Comparison of ENCODE assay signal across 8 cellular contexts in genomic region chr1:28233264-28233606, GRCh38. TPM values are rescaled to one million over a fixed set of nuclear protein-coding genes. Genes with fewer than 3 reads are reported as not detected.
DNase-seq lines count a peak whose midpoint lies in the region; ATAC-seq and TF ChIP-seq lines count a peak whose summit lies in the region.

No MANE protein-coding gene starts in this region.

- H2AFZ ChIP-seq in IMR-90 (replicated peaks; ENCODE audit: low read length, poor library complexity), result peak overlapping the region; percentile 66

- no peak overlapping the region for H3K4me2 ChIP-seq in IMR-90 (ENCODE audit: low read depth, low read length)

- no peak overlapping the region for H3K18ac ChIP-seq in IMR-90 (ENCODE audit: low read depth, low read length)

- no peak for TF ChIP-seq CTCF in 22Rv1 (IDR thresholded peaks at IDR 0.05)
- no peak for TF ChIP-seq CTCF in IMR-90 (conservative IDR thresholded peaks at IDR 0.05; ENCODE audit: low read depth, low read length)
- TF ChIP-seq CTCF in breast epithelium (IDR thresholded peaks at IDR 0.05), result no peak

- H3K23ac ChIP-seq in IMR-90 (ENCODE audit: low read depth, low read length), result no peak overlapping the region

- H3K27me3 Mint-ChIP-seq in naive B cell, result no peaks in the 10 kb centered on the region

- no peak overlapping the region for H2BK5ac ChIP-seq in IMR-90 (ENCODE audit: low read depth, low read length, poor library complexity, severe bottlenecking)

- peak overlapping the region; percentile 87 for H4K5ac ChIP-seq in IMR-90 (ENCODE audit: low read depth, low read length)

- WGBS in IMR-90 (ENCODE audit: extremely low coverage in 2 of 2, insufficient read length in 1 of 2), 2 experiments, result 77% methylated on average over 12 of the region's 14 CpGs; no CpG with 5 or more reads in 1 of the 2 experiments

- H3K9me3 ChIP-seq in IMR-90 (ENCODE audit: control insufficient read depth, insufficient read depth, low read length) (no peaks in the 10 kb centered on the region), breast epithelium (no peaks in the 10 kb centered on the region)

- peaks cover 2% of the 10 kb centered on the region; the same call in 1 of the 2 replicates for H3K4me1 ChIP-seq in IMR-90 (ENCODE audit: control insufficient read depth, insufficient read depth, low read length)
- H3K4me1 ChIP-seq in breast epithelium, result peaks cover 0 to 5% of the 10 kb centered on the region in 2 donors

- H3K56ac ChIP-seq in IMR-90 (ENCODE audit: extremely low read depth, insufficient read depth, low read length), result no peak overlapping the region

- no peak overlapping the region for H2BK15ac ChIP-seq in IMR-90 (ENCODE audit: low read depth, low read length)

- no peak for ATAC-seq in IMR-90 (ENCODE audit: low read depth)
- no peak for ATAC-seq in naive B cell (ENCODE audit: low read depth in 2 of 2)

- no peak overlapping the region for H2BK120ac ChIP-seq in IMR-90 (ENCODE audit: low read depth, low read length)

- H4K91ac ChIP-seq in IMR-90 (ENCODE audit: insufficient read depth, low read depth, low read length), result no peak overlapping the region

- peak overlapping the region; percentile 58 to 100 (median 98) for H3K4me3 Mint-ChIP-seq in naive B cell

- H3K27ac Mint-ChIP-seq in naive B cell, result peak overlapping the region in 5 of 6 donors; percentile 86 to 100 (median 99)

- TF ChIP-seq POLR2A in IMR-90 (IDR thresholded peaks at IDR 0.05; ENCODE audit: low read depth, low read length) (no peak), breast epithelium (IDR thresholded peaks at IDR 0.05) (no peak)

- H3K4me1 Mint-ChIP-seq in naive B cell, result peaks cover 15 to 31% (median 18%) of the 10 kb centered on the region in 3 donors

- peak overlapping the region; percentile 72 to 87 for H4K8ac ChIP-seq in IMR-90 (ENCODE audit: low read depth in 2 of 2, low read length in 2 of 2)

- in situ Hi-C loops in IMR-90 (cut with MboI; ENCODE audit: low sequenced_read_pairs), result no loop called here

- BruUV-seq in IMR-90 (replicated peaks; lab: Mats Ljungman, UMichigan), result no TSS peak

- peaks cover 0 to 6% of the 10 kb centered on the region in 2 donors for H3K36me3 Mint-ChIP-seq in naive B cell

- CTCF ChIA-PET in IMR-90 (lab: Yijun Ruan, JAX), result interaction anchor here (1.8 kb wide), 1 partner anchor 15 kb away, joined by 6 read pairs; no protein-coding TSS in a partner anchor

- TF ChIP-seq RAD21 in IMR-90 (IDR thresholded peaks at IDR 0.05; ENCODE audit: low read length), result no peak

- dilution Hi-C loops in IMR-90 (cut with HindIII; ENCODE audit: low sequenced_read_pairs, unreplicated experiment), result no loop called here

- H3K27me3 ChIP-seq in IMR-90 (ENCODE audit: control insufficient read depth, insufficient read depth, low read length) (no peaks in the 10 kb centered on the region), breast epithelium (no peaks in the 10 kb centered on the region)

- H3K9me1 ChIP-seq in IMR-90 (ENCODE audit: insufficient read depth, low read length), result peaks cover 18% of the 10 kb centered on the region

- DNase-seq in IMR-90 (no peak), breast epithelium (ENCODE audit: low spot score in 2 of 2) (no peak), naive B cell (no peak), HuH-7 (ENCODE audit: low spot score) (no peak), cerebellum (ENCODE audit: low spot score) (no peak), NCI-H2029 (lab: John Stamatoyannopoulos, UW) (no peak)
- no peak for DNase-seq in activated effector memory CD4-positive, alpha-beta T cell treated with anti-CD3 and anti-CD28 coated beads, Interleukin-2, amount 50 U/mL, for 16 hours

- no peak overlapping the region for H2AK5ac ChIP-seq in IMR-90 (ENCODE audit: low read depth, low read length)

- no peak overlapping the region for H2BK20ac ChIP-seq in IMR-90 (ENCODE audit: low read depth, low read length)

- H3K4me3 ChIP-seq in IMR-90 (ENCODE audit: insufficient read depth, low read depth, low read length) (no peak overlapping the region), breast epithelium (peak overlapping the region; percentile 76 to 96 (median 79))

- POLR2A ChIA-PET in IMR-90 (lab: Charles Lee; ENCODE audit: unreplicated experiment), result interaction anchor here (0.6 kb wide), 1 partner anchor 37 kb away, joined by 5 read pairs; no protein-coding TSS in a partner anchor

- intact Hi-C loops in IMR-90 (cut with micrococcal nuclease), result no loop called here
- intact Hi-C loops in breast epithelium (cut with DNase I; ENCODE audit: low total_unique reads), result no loop called here

- no peak overlapping the region for H3K9ac ChIP-seq in IMR-90 (ENCODE audit: low read depth, low read length)

- H3K14ac ChIP-seq in IMR-90 (replicated peaks; ENCODE audit: low read depth, low read length), result no peak overlapping the region

- no peaks in the 10 kb centered on the region for H3K9me3 Mint-ChIP-seq in naive B cell

- H3K36me3 ChIP-seq in IMR-90 (ENCODE audit: control insufficient read depth, insufficient read depth, low read length), result peaks cover 7% of the 10 kb centered on the region
- no peaks in the 10 kb centered on the region for H3K36me3 ChIP-seq in breast epithelium

- peak overlapping the region; percentile 56; the same call in 1 of the 2 replicates for H3K4ac ChIP-seq in IMR-90 (ENCODE audit: low read depth, low read length)

- peak overlapping the region; percentile 33 for H2AK9ac ChIP-seq in IMR-90 (replicated peaks; ENCODE audit: low read depth, low read length, poor library complexity)

- peaks cover 11% of the 10 kb centered on the region; the same call in 1 of the 2 replicates for H4K20me1 ChIP-seq in IMR-90 (ENCODE audit: insufficient read depth, low read length)

- peaks cover 38 to 53% of the 10 kb centered on the region in 2 experiments for H3K79me1 ChIP-seq in IMR-90 (ENCODE audit: low read depth in 1 of 2, low read length in 2 of 2)

- H3K27ac ChIP-seq in 22Rv1 (peak overlapping the region; percentile 57), IMR-90 (ENCODE audit: insufficient read depth, low read length) (no peak overlapping the region), breast epithelium (peak overlapping the region; percentile 79 to 94)

TF ChIP-seq in IMR-90, 13 proteins besides CTCF, POLR2A, EP300 and RAD21:
- TF ChIP-seq BHLHE40 (IDR thresholded peaks at IDR 0.05; ENCODE audit: low read depth, low read length), result no peak
- TF ChIP-seq MAFK (IDR thresholded peaks at IDR 0.05; ENCODE audit: low read depth, low read length), result no peak

RNA-seq across cellular contexts. Expression of gene DNAJC8, which starts 0.4 kb away (rescaled TPM):
- total RNA-seq in IMR-90 (2012; rRNA removed), result 53.6 and 70.5 TPM in 2 replicates
- 77.0 and 81.0 TPM in 2 replicates for polyA plus RNA-seq in IMR-90 (2012; rRNA removed)
- 16.8 and 33.3 TPM in 2 replicates for polyA plus RNA-seq in IMR-90 (2012; cell fraction: cytosol; rRNA removed)
- 9.8 and 42.2 TPM in 2 replicates for polyA plus RNA-seq in IMR-90 (2012; cell fraction: nucleus; rRNA removed; ENCODE audit: low replicate concordance)
- 10 to 100 TPM; 67.8 to 76.4 (median 75.4) TPM for total RNA-seq in breast epithelium
- 100 to 1,000 TPM; 145 to 193 (median 151) TPM for polyA plus RNA-seq in naive B cell (ENCODE audit: low read depth in 6 of 6)
- 34.1 TPM for total RNA-seq in cerebellum

RNA-seq across cellular contexts. Expression of gene ATP5IF1, which starts 2.7 kb away (rescaled TPM):
- total RNA-seq in IMR-90 (2012; rRNA removed) (33.7 and 120 TPM in 2 replicates), breast epithelium (100 to 1,000 TPM; 137 to 147 (median 138) TPM), cerebellum (31.5 TPM)
- polyA plus RNA-seq in IMR-90 (2012; rRNA removed) (105 and 143 TPM in 2 replicates), naive B cell (ENCODE audit: low read depth in 6 of 6) (100 to 1,000 TPM; 369 to 762 (median 520) TPM)
- 291 and 630 TPM in 2 replicates for polyA plus RNA-seq in IMR-90 (2012; cell fraction: cytosol; rRNA removed)
- 54.6 and 152 TPM in 2 replicates for polyA plus RNA-seq in IMR-90 (2012; cell fraction: nucleus; rRNA removed; ENCODE audit: low replicate concordance)

RNA-seq across cellular contexts. Expression of gene SESN2, which starts 26.1 kb away (rescaled TPM):
- total RNA-seq in IMR-90 (2012; rRNA removed) (8.1 and 10.2 TPM in 2 replicates), breast epithelium (10 to 100 TPM in 2 of 3 donors, 1 to 10 TPM in 1; 10.0 to 16.0 (median 12.5) TPM), cerebellum (3.2 TPM)
- polyA plus RNA-seq in IMR-90 (2012; rRNA removed) (20.9 and 21.7 TPM in 2 replicates), naive B cell (ENCODE audit: low read depth in 6 of 6) (1 to 10 TPM; 1.6 to 4.5 (median 3.2) TPM)
- 12.0 and 27.8 TPM in 2 replicates for polyA plus RNA-seq in IMR-90 (2012; cell fraction: cytosol; rRNA removed)
- 32.4 and 50.9 TPM in 2 replicates for polyA plus RNA-seq in IMR-90 (2012; cell fraction: nucleus; rRNA removed; ENCODE audit: low replicate concordance)

RNA-seq across cellular contexts. Expression of gene PTAFR, which starts 56.7 kb away (rescaled TPM):
- total RNA-seq in IMR-90 (2012; rRNA removed) (under 0.01 and 0.18 TPM in 2 replicates), breast epithelium (1 to 10 TPM; 5.6 to 8.3 (median 6.2) TPM), cerebellum (2.6 TPM)
- polyA plus RNA-seq in IMR-90 (2012; rRNA removed) (0.17 and 0.30 TPM in 2 replicates), naive B cell (ENCODE audit: low read depth in 6 of 6) (1 to 10 TPM; 2.2 to 6.9 (median 5.1) TPM)
- polyA plus RNA-seq in IMR-90 (2012; cell fraction: cytosol; rRNA removed), result 0.09 and 0.11 TPM in 2 replicates
- 0.06 and 0.16 TPM in 2 replicates for polyA plus RNA-seq in IMR-90 (2012; cell fraction: nucleus; rRNA removed; ENCODE audit: low replicate concordance)
